In the genomic region with DNA sequence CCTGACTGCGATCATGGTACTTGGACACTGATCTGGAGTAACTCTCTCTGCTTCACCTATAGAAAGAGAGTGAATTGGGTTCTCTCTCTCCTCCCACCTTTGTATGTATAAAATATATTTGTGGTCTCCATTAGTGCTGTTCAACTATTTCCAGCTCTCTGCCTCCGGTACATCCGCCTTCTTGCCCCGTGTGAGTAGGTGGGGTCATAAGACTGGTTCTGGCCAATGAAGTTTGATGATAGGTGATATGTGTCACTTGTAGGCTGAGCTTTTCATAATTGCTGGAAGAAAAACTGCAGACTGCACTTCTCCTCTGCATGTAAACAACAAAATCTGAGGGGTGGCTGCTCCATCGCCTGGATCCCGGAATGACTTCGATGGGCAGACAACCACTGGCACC, we compare ENCODE assay signal across 33 cellular contexts.
A peak's percentile ranks its signal among the peaks of the same experiment; 100 is the strongest.
DNase-seq lines count a peak whose midpoint lies in the region; ATAC-seq, FAIRE-seq and TF ChIP-seq lines count a peak whose summit lies in the region.
"Had no signal": no experiment of that assay in that cellular context is flagged by ENCODE, and none has a peak within 500 bp of the region (broad histone marks: within the 10 kb centered on the region; RNA-seq: fewer than 3 reads in every experiment).

No MANE protein-coding gene starts in this region.

- TF ChIP-seq RAD21 in A549 (conservative IDR thresholded peaks at IDR 0.05 in 1 of 2, IDR thresholded peaks at IDR 0.05 in 1 of 2) (no peak), K562 (CRISPR knock-in tag; conservative IDR thresholded peaks at IDR 0.05 in 1 of 2, IDR thresholded peaks at IDR 0.05 in 1 of 2) (no peak)

- no peak for FAIRE-seq in A549 (lab: Jason Lieb, UNC)
- no peak for FAIRE-seq in K562 (lab: Jason Lieb, UNC)
- FAIRE-seq: endometrium, GM12878, keratinocyte had no signal

- H3K36me3 ChIP-seq in KMS-11 (ENCODE audit: insufficient read depth) (no peaks in the 10 kb centered on the region), K562 (ENCODE audit: control insufficient read depth, insufficient read depth, low read length) (no peaks in the 10 kb centered on the region), testis (ENCODE audit: low read depth, missing control alignments) (no peaks in the 10 kb centered on the region)
- H3K36me3 ChIP-seq: esophagus muscularis mucosa, HAP-1, heart right ventricle, sigmoid colon, tibial nerve had no signal

- intact Hi-C loops in K562 (cut with micrococcal nuclease) (no loop called here), testis (cut with DNase I; ENCODE audit: low total_unique reads) (no loop called here)

- peak overlapping the region; percentile 14; the same call in 1 of the 2 replicates for H3K9ac ChIP-seq in KMS-11
- H3K9ac ChIP-seq in K562 (ENCODE audit: insufficient read depth in 1 of 2, low read depth in 2 of 2, low read length in 2 of 2): no peak overlapping the region

- H3K79me2 ChIP-seq in KMS-11 (ENCODE audit: insufficient read depth, low read depth) (no peaks in the 10 kb centered on the region), K562 (ENCODE audit: control insufficient read depth, insufficient read depth, low read length) (no peaks in the 10 kb centered on the region)

- TF ChIP-seq CTCF in A549 (IDR thresholded peaks at IDR 0.05) (no peak), KMS-11 (conservative IDR thresholded peaks at IDR 0.05; ENCODE audit: low read depth, low read length) (no peak), K562 (IDR thresholded peaks at IDR 0.05 in 2 of 3, conservative IDR thresholded peaks at IDR 0.05 in 1 of 3; ENCODE audit: insufficient read depth in 2 of 3, low read depth in 1 of 3, low read length in 3 of 3) (no peak), testis (IDR thresholded peaks at IDR 0.05) (no peak), HFFc6 (IDR thresholded peaks at IDR 0.05) (no peak)

- TF ChIP-seq EP300 in A549 (IDR thresholded peaks at IDR 0.05) (no peak), K562 (IDR thresholded peaks at IDR 0.05; ENCODE audit: low read length) (no peak)

- H3K27me3 ChIP-seq in KMS-11 (ENCODE audit: insufficient read depth, low read depth): no peaks in the 10 kb centered on the region
- H3K27me3 ChIP-seq in K562 (ENCODE audit: control insufficient read depth in 2 of 2, insufficient read depth in 2 of 2, low read length in 2 of 2): peaks cover 0 to 2% of the 10 kb centered on the region in 2 experiments; a peak in 1 of 5 replicates
- H3K27me3 ChIP-seq in testis: no peaks in the 10 kb centered on the region
- H3K27me3 ChIP-seq: esophagus muscularis mucosa, tibial nerve had no signal

- H3K4me1 Mint-ChIP-seq in HFFc6 (ENCODE audit: low read depth): no peaks in the 10 kb centered on the region

- peaks cover 3% of the 10 kb centered on the region for H3K27me3 Mint-ChIP-seq in HFFc6 (ENCODE audit: insufficient read depth)

- no peaks in the 10 kb centered on the region; the same call in 1 of the 2 replicates for H3K36me3 Mint-ChIP-seq in HFFc6 (ENCODE audit: low read depth)
- H3K36me3 Mint-ChIP-seq: CD4-positive, alpha-beta memory T cell; mesothelial cell of epicardium; naive thymus-derived CD4-positive, alpha-beta T cell had no signal

- H3K4me3 ChIP-seq in A549: no peak overlapping the region
- no peak overlapping the region for H3K4me3 ChIP-seq in KMS-11 (IDR thresholded peaks at IDR 0.05; ENCODE audit: insufficient read depth, low read depth, low read length)
- H3K4me3 ChIP-seq in K562: no peak overlapping the region
- no peak overlapping the region for H3K4me3 ChIP-seq in testis
- H3K4me3 ChIP-seq: esophagus muscularis mucosa, GM12878, HAP-1, heart right ventricle, sigmoid colon, tibial nerve had no signal

- in situ Hi-C loops in K562 (cut with MboI): loop anchor here (25.0 kb wide), 2 partner anchors 254 to 496 kb away; no protein-coding TSS in a partner anchor

- H3K4me2 ChIP-seq in A549 (peak overlapping the region; percentile 43; the same call in 2 of the 3 replicates), KMS-11 (peak overlapping the region; percentile 89), K562 (ENCODE audit: insufficient read depth, low read length) (no peak overlapping the region)

- peaks cover 11% of the 10 kb centered on the region; the same call in 2 of the 3 replicates for H3K4me1 ChIP-seq in A549
- H3K4me1 ChIP-seq in KMS-11 (ENCODE audit: low read depth, poor library complexity, severe bottlenecking): peaks cover 63% of the 10 kb centered on the region
- H3K4me1 ChIP-seq in K562 (replicated peaks in 1 of 2; ENCODE audit: control insufficient read depth in 2 of 2, insufficient read depth in 2 of 2, low read length in 2 of 2): peaks cover 0 to 8% of the 10 kb centered on the region in 2 experiments; a peak in 2 of 5 replicates
- H3K4me1 ChIP-seq in testis: peaks cover 4% of the 10 kb centered on the region
- H3K4me1 ChIP-seq: esophagus muscularis mucosa, heart right ventricle, sigmoid colon, tibial nerve had no signal

- CTCF ChIA-PET in A549 (lab: Yijun Ruan, JAX) (no interaction called here), K562 (lab: Yijun Ruan, JAX; ENCODE audit: low intra/inter-chr PET ratio) (no interaction called here)

- no peaks in the 10 kb centered on the region for H3K9me1 ChIP-seq in K562 (ENCODE audit: control insufficient read depth, insufficient read depth, low read length)

- DNase-seq in A549 (ENCODE audit: low read depth in 1 of 2, low spot score in 1 of 2): no peak
- peak; percentile 73 for DNase-seq in NCI-H524 treated with DMSO at 0.1 percent for 48 hours (lab: John Stamatoyannopoulos, UW)
- DNase-seq in K562 (ENCODE audit: extremely low read depth in 1 of 4, low spot score in 3 of 4): no peak
- no peak for DNase-seq in testis
- DNase-seq in stimulated activated naive CD8-positive, alpha-beta T cell treated with anti-CD3 and anti-CD28 coated beads, Interleukin-15, Interleukin-2, amounts not matched to agents 100 U/mL and 50 U/mL, for 24 hours: no peak
- DNase-seq in HFFc6: no peak
- DNase-seq: activated CD4-positive, alpha-beta T cell treated with anti-CD3 and anti-CD28 coated beads for 36 hours; activated CD8-positive, alpha-beta memory T cell treated with anti-CD3 and anti-CD28 coated beads, Interleukin-2, amount 50 U/mL, for 48 hours; activated CD8-positive, alpha-beta T cell treated with anti-CD3 and anti-CD28 coated beads for 36 hours; activated naive CD4-positive, alpha-beta T cell treated with anti-CD3 and anti-CD28 coated beads for 36 hours; CD4-positive, alpha-beta memory T cell; cerebellar nuclear complex; foreskin fibroblast; heart right ventricle; naive thymus-derived CD4-positive, alpha-beta T cell; NCI-H226; NK-92 treated with Interleukin-12 subunit alpha and Interleukin-12 subunit beta, amount 100 ng/mL, for 24 hours; occipital lobe; Right ventricle myocardium superior; sigmoid colon; stimulated activated CD4-positive, alpha-beta T cell treated with anti-CD3 and anti-CD28 coated beads, Interleukin-12 subunit alpha, Interleukin-12 subunit beta, amount 100 ng/mL, for 4 hours; stimulated activated CD4-positive, alpha-beta T cell treated with anti-CD3 and anti-CD28 coated beads, Interleukin-4, amount 100 ng/mL, for 1 hour; T-helper 9 cell had no signal

- H3K27ac Mint-ChIP-seq in HFFc6: no peak overlapping the region
- H3K27ac Mint-ChIP-seq: activated CD4-positive, alpha-beta T cell treated with anti-CD3 and anti-CD28 coated beads for 36 hours; activated CD8-positive, alpha-beta T cell treated with anti-CD3 and anti-CD28 coated beads for 36 hours; activated naive CD4-positive, alpha-beta T cell treated with anti-CD3 and anti-CD28 coated beads for 36 hours; B cell; CD4-positive, alpha-beta memory T cell; mesothelial cell of epicardium had no signal

- H2AFZ ChIP-seq in KMS-11 (ENCODE audit: low read depth) (peak overlapping the region; percentile 48; the same call in 1 of the 2 replicates), K562 (ENCODE audit: low read depth, low read length) (no peak overlapping the region)

- H3K27ac ChIP-seq in A549 (no peak overlapping the region), KMS-11 (peak overlapping the region; percentile 96), K562 (ENCODE audit: extremely low read depth, low read depth, low read length) (no peak overlapping the region), testis (no peak overlapping the region)
- H3K27ac ChIP-seq: esophagus muscularis mucosa, heart right ventricle, sigmoid colon, tibial nerve had no signal

- WGBS in A549 (ENCODE audit: missing lambda C conversion rate): 72% methylated on average over 6 of the region's 7 CpGs
- 2% methylated on average over 6 of the region's 7 CpGs for WGBS in K562 (ENCODE audit: insufficient coverage, low coverage, missing lambda C conversion rate)
- WGBS in testis, 2 donors: 58 to 70% methylated on average over 7 of the region's 7 CpGs

- BruUV-seq in K562 (replicated peaks; lab: Mats Ljungman, UMichigan): no TSS peak

- ATAC-seq in A549 (no peak), K562 (peak; percentile 59; the same call in 2 of the 3 replicates), GM21529 (IDR thresholded peaks at IDR 0.05; ENCODE audit: unreplicated experiment) (no peak)
- ATAC-seq in stimulated activated naive CD8-positive, alpha-beta T cell treated with anti-CD3 and anti-CD28 coated beads, Interleukin-15, Interleukin-2, amounts not matched to agents 100 U/mL and 50 U/mL, for 24 hours: no peak
- ATAC-seq: activated CD4-positive, alpha-beta T cell treated with anti-CD3 and anti-CD28 coated beads for 36 hours; activated CD8-positive, alpha-beta T cell treated with anti-CD3 and anti-CD28 coated beads for 36 hours; GM12878; heart right ventricle; naive thymus-derived CD4-positive, alpha-beta T cell had no signal

- H3K9me3 ChIP-seq in A549 (no peaks in the 10 kb centered on the region), K562 (replicated peaks; ENCODE audit: control insufficient read depth, insufficient read depth, low read depth, low read length) (no peaks in the 10 kb centered on the region), testis (no peaks in the 10 kb centered on the region)
- H3K9me3 ChIP-seq: esophagus muscularis mucosa, HAP-1, heart right ventricle, sigmoid colon, tibial nerve had no signal

- H4K20me1 ChIP-seq in KMS-11 (ENCODE audit: insufficient read depth): no peaks in the 10 kb centered on the region
- H4K20me1 ChIP-seq in K562 (replicated peaks; ENCODE audit: control insufficient read depth, insufficient read depth, low read length): no peaks in the 10 kb centered on the region

- H3K9me3 Mint-ChIP-seq in HFFc6: peaks cover 54% of the 10 kb centered on the region
- H3K9me3 Mint-ChIP-seq: activated CD8-positive, alpha-beta T cell treated with anti-CD3 and anti-CD28 coated beads for 36 hours; activated naive CD4-positive, alpha-beta T cell treated with anti-CD3 and anti-CD28 coated beads for 36 hours; mesothelial cell of epicardium had no signal

- POLR2A ChIA-PET in A549 (lab: Yijun Ruan, JAX): no interaction called here
- POLR2A ChIA-PET in K562 (lab: Yijun Ruan, JAX): no interaction called here

- no peak for TF ChIP-seq POLR2A in A549 (IDR thresholded peaks at IDR 0.05; ENCODE audit: low read length)
- TF ChIP-seq POLR2A in K562 (conservative IDR thresholded peaks at IDR 0.05): no peak
- TF ChIP-seq POLR2A in testis (IDR thresholded peaks at IDR 0.05): no peak

- H3K4me3 Mint-ChIP-seq in HFFc6: no peak overlapping the region
- H3K4me3 Mint-ChIP-seq: activated CD4-positive, alpha-beta T cell treated with anti-CD3 and anti-CD28 coated beads for 36 hours; activated CD8-positive, alpha-beta T cell treated with anti-CD3 and anti-CD28 coated beads for 36 hours; activated naive CD4-positive, alpha-beta T cell treated with anti-CD3 and anti-CD28 coated beads for 36 hours; B cell; CD4-positive, alpha-beta memory T cell; mesothelial cell of epicardium; naive thymus-derived CD4-positive, alpha-beta T cell had no signal
